Comparison of ENCODE assay signal across 1 cellular context in genomic region chr21:43036889-43037288, GRCh38. TPM values are rescaled to one million over a fixed set of nuclear protein-coding genes. Genes with fewer than 3 reads are reported as not detected.
"Had no signal": no experiment of that assay in that cellular context is flagged by ENCODE, and none has a peak within 500 bp of the region (broad histone marks: within the 10 kb centered on the region; RNA-seq: fewer than 3 reads in every experiment).

No MANE protein-coding gene starts in this region.

RNA-seq across cellular contexts. Expression of gene CBS, which starts 38.7 kb away (rescaled TPM):
- polyA plus RNA-seq: IgD-negative memory B cell had no signal
